Comparison of ENCODE assay signal across 8 cellular contexts in the genomic region with DNA sequence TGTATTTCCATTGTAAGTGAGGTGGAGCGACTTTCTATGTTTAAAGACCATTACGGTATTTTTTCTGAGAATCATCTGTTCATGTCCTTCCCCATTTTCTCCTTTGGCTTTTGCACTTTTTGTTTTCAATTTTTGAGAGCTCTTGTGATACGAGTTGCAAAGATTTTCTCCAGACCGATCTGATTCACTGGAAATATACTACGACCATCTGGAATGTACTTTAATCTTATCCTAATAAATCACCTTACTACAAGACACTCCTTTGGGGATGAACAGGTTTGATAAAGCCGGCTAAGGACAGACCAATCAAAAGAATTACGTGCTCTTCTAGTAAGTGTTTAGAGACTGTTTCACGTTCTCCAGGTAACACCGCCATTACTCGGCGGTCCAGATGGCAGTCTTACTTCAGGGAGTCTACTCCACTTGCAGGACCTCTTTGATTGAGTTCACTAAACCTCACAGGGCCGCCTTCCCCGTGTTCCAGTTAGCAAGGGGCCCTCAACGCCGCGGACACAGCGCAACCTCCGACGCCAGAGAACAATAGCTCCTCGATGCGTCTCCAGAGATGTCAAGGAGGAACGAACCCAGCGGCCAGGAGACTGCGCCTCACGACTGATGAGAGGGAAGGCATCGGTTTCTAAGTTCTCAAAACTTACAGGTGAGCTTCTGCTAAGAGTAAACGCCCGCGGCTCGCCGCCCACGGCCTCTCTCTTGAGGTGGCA. TPM values are rescaled to one million over a fixed set of nuclear protein-coding genes. Genes with fewer than 3 reads are reported as not detected.
DNase-seq lines count a peak whose midpoint lies in the region; ATAC-seq and TF ChIP-seq lines count a peak whose summit lies in the region.

No MANE protein-coding gene starts in this region.

- H4K20me1 ChIP-seq in smooth muscle cell (ENCODE audit: low read depth), result peaks cover 32% of the 10 kb centered on the region

- H3K9me3 Mint-ChIP-seq in activated T-helper 2 cell treated with anti-CD3 and anti-CD28 coated beads, Interferon-gamma antibody, Interleukin-2, Interleukin-4, amounts not matched to agents 10 μg/mL and 5 μg/mL and 100 μg/mL, durations not matched to agents 14 hours and 24 hours and 36 hours, result peaks cover 11% of the 10 kb centered on the region

- ATAC-seq in GM19023 (IDR thresholded peaks at IDR 0.05; ENCODE audit: unreplicated experiment), result peak; percentile 19

- peaks cover 35% of the 10 kb centered on the region for H3K4me1 Mint-ChIP-seq in activated T-helper 2 cell treated with anti-CD3 and anti-CD28 coated beads, Interferon-gamma antibody, Interleukin-2, Interleukin-4, amounts not matched to agents 10 μg/mL and 5 μg/mL and 100 μg/mL, durations not matched to agents 14 hours and 24 hours and 36 hours (ENCODE audit: low read depth)

- peak overlapping the region; percentile 99 for H3K27ac Mint-ChIP-seq in activated T-helper 2 cell treated with anti-CD3 and anti-CD28 coated beads, Interferon-gamma antibody, Interleukin-2, Interleukin-4, amounts not matched to agents 10 μg/mL and 5 μg/mL and 100 μg/mL, durations not matched to agents 14 hours and 24 hours and 36 hours

- H3K36me3 Mint-ChIP-seq in activated T-helper 2 cell treated with anti-CD3 and anti-CD28 coated beads, Interferon-gamma antibody, Interleukin-2, Interleukin-4, amounts not matched to agents 10 μg/mL and 5 μg/mL and 100 μg/mL, durations not matched to agents 14 hours and 24 hours and 36 hours (ENCODE audit: low read depth), result peaks cover 63% of the 10 kb centered on the region

- peak overlapping the region; percentile 26 for H2AFZ ChIP-seq in ACC112 (ENCODE audit: low read length, unreplicated experiment)
- H2AFZ ChIP-seq in smooth muscle cell (ENCODE audit: low read depth), result peak overlapping the region; percentile 99

- intact Hi-C loops in activated T-helper 2 cell treated with anti-CD3 and anti-CD28 coated beads, Interferon-gamma antibody, Interleukin-2, Interleukin-4, amounts not matched to agents 10 μg/mL and 5 μg/mL and 100 μg/mL, durations not matched to agents 14 hours and 24 hours and 36 hours (cut with micrococcal nuclease), result no loop called here

- H3K4me1 ChIP-seq in ACC112 (ENCODE audit: control insufficient read depth, insufficient read depth, low read length, unreplicated experiment) (peaks cover 18% of the 10 kb centered on the region), HUES48 (ENCODE audit: control insufficient read depth, insufficient read depth, low read length) (peaks cover 16% of the 10 kb centered on the region), iPS DF 6.9 (ENCODE audit: control insufficient read depth, insufficient read depth, low read length) (no peaks in the 10 kb centered on the region; the same call in 1 of the 2 replicates), smooth muscle cell (ENCODE audit: low read depth) (peaks cover 25% of the 10 kb centered on the region)

- H3K79me2 ChIP-seq in ACC112 (ENCODE audit: control insufficient read depth, insufficient read depth, low read length, unreplicated experiment) (peaks cover 85% of the 10 kb centered on the region), smooth muscle cell (ENCODE audit: low read depth) (peaks cover 85% of the 10 kb centered on the region)

- no peaks in the 10 kb centered on the region for H3K27me3 Mint-ChIP-seq in activated T-helper 2 cell treated with anti-CD3 and anti-CD28 coated beads, Interferon-gamma antibody, Interleukin-2, Interleukin-4, amounts not matched to agents 10 μg/mL and 5 μg/mL and 100 μg/mL, durations not matched to agents 14 hours and 24 hours and 36 hours (ENCODE audit: low read depth)

- peak overlapping the region; percentile 97 for H3K27ac ChIP-seq in ACC112 (ENCODE audit: low read depth, low read length)
- H3K27ac ChIP-seq in HUES48 (ENCODE audit: low read depth, low read length), result peak overlapping the region; percentile 100
- no peak overlapping the region for H3K27ac ChIP-seq in iPS DF 6.9 (ENCODE audit: low read length)
- peak overlapping the region; percentile 99 for H3K27ac ChIP-seq in smooth muscle cell (ENCODE audit: low read depth)

- H3K4me3 ChIP-seq in ACC112 (ENCODE audit: low read depth, low read length) (peak overlapping the region; percentile 93), HUES48 (ENCODE audit: low read depth, low read length) (peak overlapping the region; percentile 92), iPS DF 6.9 (ENCODE audit: low read length) (peak overlapping the region; percentile 93; the same call in 1 of the 2 replicates), smooth muscle cell (peak overlapping the region; percentile 77)

- peak overlapping the region; percentile 94 for H3K4me2 ChIP-seq in smooth muscle cell

- H3K9me3 ChIP-seq in HUES48 (ENCODE audit: control insufficient read depth, insufficient read depth, low read length) (no peaks in the 10 kb centered on the region), iPS DF 6.9 (ENCODE audit: control insufficient read depth, insufficient read depth, low read length) (no peaks in the 10 kb centered on the region), smooth muscle cell (replicated peaks; ENCODE audit: low read depth) (no peaks in the 10 kb centered on the region)

- WGBS in iPS DF 6.9 (ENCODE audit: insufficient coverage, insufficient read length), result no CpG with 5 or more reads among the region's 32 CpGs
- 3% methylated on average over 32 of the region's 32 CpGs for WGBS in smooth muscle cell (ENCODE audit: low lambda C conversion rate)

- no peak for TF ChIP-seq CTCF in smooth muscle cell (IDR thresholded peaks at IDR 0.05; ENCODE audit: borderline replicate concordance, insufficient read depth, poor library complexity, severe bottlenecking)

- 0 out of 2 replicates have a peak, but pooled peaks cover 4% of the 10 kb centered on the region for H3K36me3 ChIP-seq in ACC112 (ENCODE audit: insufficient read depth, low read length)
- peaks cover 9% of the 10 kb centered on the region; the same call in 1 of the 2 replicates for H3K36me3 ChIP-seq in HUES48 (ENCODE audit: control insufficient read depth, insufficient read depth, low read length)
- no peaks in the 10 kb centered on the region for H3K36me3 ChIP-seq in iPS DF 6.9 (ENCODE audit: control insufficient read depth, insufficient read depth, low read length)
- no peaks in the 10 kb centered on the region for H3K36me3 ChIP-seq in smooth muscle cell (ENCODE audit: low read depth)

- peak overlapping the region; percentile 94 for H3K4me3 Mint-ChIP-seq in activated T-helper 2 cell treated with anti-CD3 and anti-CD28 coated beads, Interferon-gamma antibody, Interleukin-2, Interleukin-4, amounts not matched to agents 10 μg/mL and 5 μg/mL and 100 μg/mL, durations not matched to agents 14 hours and 24 hours and 36 hours (ENCODE audit: low read depth)

- H3F3A ChIP-seq in smooth muscle cell (ENCODE audit: low read depth), result peaks cover 5% of the 10 kb centered on the region

- H3K9ac ChIP-seq in HUES48 (ENCODE audit: low read depth, low read length), result peak overlapping the region; percentile 100
- peak overlapping the region; percentile 98 for H3K9ac ChIP-seq in smooth muscle cell (ENCODE audit: low read depth)

- H3K27me3 ChIP-seq in ACC112 (ENCODE audit: insufficient read depth, low read length), result no peaks in the 10 kb centered on the region
- H3K27me3 ChIP-seq in HUES48 (ENCODE audit: control insufficient read depth, insufficient read depth, low read length), result no peaks in the 10 kb centered on the region
- H3K27me3 ChIP-seq in iPS DF 6.9 (ENCODE audit: control insufficient read depth, insufficient read depth, low read length), result no peaks in the 10 kb centered on the region
- H3K27me3 ChIP-seq in smooth muscle cell (ENCODE audit: low read depth), result no peaks in the 10 kb centered on the region

- no peak for DNase-seq in activated T-helper 2 cell treated with anti-CD3 and anti-CD28 coated beads, Interferon-gamma antibody, Interleukin-2, Interleukin-4, amounts not matched to agents 10 μg/mL and 5 μg/mL and 100 μg/mL, durations not matched to agents 14 hours and 24 hours and 36 hours (ENCODE audit: low spot score)
- DNase-seq in iPS DF 6.9 (ENCODE audit: low read depth, low spot score) (no peak), smooth muscle cell (lab: John Stamatoyannopoulos, UW; ENCODE audit: unreplicated experiment) (no peak), putamen (ENCODE audit: low spot score) (no peak)
- DNase-seq in activated CD4-positive, CD25-positive, alpha-beta regulatory T cell treated with anti-CD3 and anti-CD28 coated beads, Interleukin-2, amount 50 U/mL, for 72 hours, result no peak

RNA-seq across cellular contexts. Expression of a gene that starts 0.9 kb away (rescaled TPM):
- 110 and 114 TPM in 2 replicates for total RNA-seq in activated T-helper 2 cell treated with anti-CD3 and anti-CD28 coated beads, Interferon-gamma antibody, Interleukin-2, Interleukin-4, amounts not matched to agents 10 μg/mL and 5 μg/mL and 100 μg/mL, durations not matched to agents 14 hours and 24 hours and 36 hours
- 90.2 and 94.1 TPM in 2 replicates for total RNA-seq in smooth muscle cell
- 39.4 and 56.8 TPM in 2 replicates for polyA plus RNA-seq in smooth muscle cell

RNA-seq across cellular contexts. Expression of a gene that starts 33.3 kb away (rescaled TPM):
- total RNA-seq in activated T-helper 2 cell treated with anti-CD3 and anti-CD28 coated beads, Interferon-gamma antibody, Interleukin-2, Interleukin-4, amounts not matched to agents 10 μg/mL and 5 μg/mL and 100 μg/mL, durations not matched to agents 14 hours and 24 hours and 36 hours, result 54.3 and 60.8 TPM in 2 replicates
- total RNA-seq in smooth muscle cell, result 68.4 and 69.4 TPM in 2 replicates
- polyA plus RNA-seq in smooth muscle cell, result 53.2 and 72.0 TPM in 2 replicates

RNA-seq across cellular contexts. Expression of a gene that starts 35.5 kb away (rescaled TPM):
- 108 and 109 TPM in 2 replicates for total RNA-seq in activated T-helper 2 cell treated with anti-CD3 and anti-CD28 coated beads, Interferon-gamma antibody, Interleukin-2, Interleukin-4, amounts not matched to agents 10 μg/mL and 5 μg/mL and 100 μg/mL, durations not matched to agents 14 hours and 24 hours and 36 hours
- 21.5 and 25.3 TPM in 2 replicates for total RNA-seq in smooth muscle cell
- polyA plus RNA-seq in smooth muscle cell, result 51.0 and 82.5 TPM in 2 replicates
